9 cellular contexts compared by ENCODE assay signal in the genomic region with DNA sequence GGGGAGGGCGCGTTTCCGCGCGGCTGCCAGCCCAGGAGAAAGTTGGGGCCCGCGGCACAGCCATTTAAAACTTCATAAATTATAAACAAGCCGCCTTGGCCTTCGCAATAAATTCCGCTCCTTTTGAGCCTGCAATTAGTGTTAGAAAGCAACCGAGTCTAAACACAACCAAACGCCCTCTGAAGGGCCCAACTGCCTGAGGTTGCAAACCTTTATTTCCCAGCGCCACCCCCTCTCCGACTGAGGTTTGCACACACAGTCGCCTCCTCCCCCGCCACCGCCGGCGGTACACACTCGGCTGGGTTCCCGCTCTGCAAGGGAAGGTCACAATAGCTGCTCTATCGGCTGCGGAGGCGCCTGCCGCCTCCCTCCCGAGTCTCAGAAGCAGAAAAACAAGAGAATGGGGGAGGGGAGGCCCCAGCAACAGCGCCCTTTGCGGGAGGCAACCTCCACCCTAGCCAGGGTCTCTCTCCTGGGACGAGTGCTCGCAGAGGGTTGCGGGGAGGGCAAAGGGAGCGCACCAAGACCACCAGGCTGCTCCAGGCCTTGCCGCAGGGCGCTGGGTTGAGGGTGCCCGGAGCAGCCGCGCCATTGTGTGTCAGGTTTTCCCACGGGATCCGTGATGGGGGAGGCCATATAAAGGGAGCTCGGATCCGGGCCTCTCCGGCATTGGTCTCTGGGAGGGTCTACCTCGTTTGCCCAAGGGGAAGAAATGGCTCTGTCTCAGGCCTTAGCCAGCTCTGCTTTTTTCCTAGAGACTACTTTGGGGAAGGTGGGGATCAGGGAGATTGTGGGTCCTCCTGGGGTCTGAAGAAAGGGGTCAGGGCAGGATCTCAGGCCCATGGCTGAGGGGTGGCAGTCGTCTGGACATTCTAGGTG. TPM values are rescaled to one million over a fixed set of nuclear protein-coding genes. Genes with fewer than 3 reads are reported as not detected.
A peak's percentile ranks its signal among the peaks of the same experiment; 100 is the strongest.
DNase-seq lines count a peak whose midpoint lies in the region; ATAC-seq lines count a peak whose summit lies in the region.
"Had no signal": no experiment of that assay in that cellular context is flagged by ENCODE, and none has a peak within 500 bp of the region (broad histone marks: within the 10 kb centered on the region; RNA-seq: fewer than 3 reads in every experiment).

No MANE protein-coding gene starts in this region.

- peaks cover 21% of the 10 kb centered on the region for H3K4me1 ChIP-seq in HUES64 (ENCODE audit: insufficient read depth, low read length)

- peak overlapping the region; percentile 28 for H3K4me3 ChIP-seq in HUES64 (ENCODE audit: low read length)

- DNase-seq in Ammon's horn (ENCODE audit: low spot score) = peak; percentile 80
- DNase-seq in caudate nucleus (lab: John Stamatoyannopoulos, UW) = peak in 54 of 61 donors; percentile 1 to 72 (median 40)
- DNase-seq in midbrain (lab: John Stamatoyannopoulos, UW) = peak; percentile 74
- DNase-seq in SW480 (ENCODE audit: low spot score) = no peak
- DNase-seq in Kasumi-1 (lab: John Stamatoyannopoulos, UW) = no peak
- DNase-seq: NCI-H2107 had no signal

- no peaks in the 10 kb centered on the region for H3K9me3 ChIP-seq in HUES64 (ENCODE audit: insufficient read depth, low read depth, low read length)

- no peak overlapping the region for H3K27ac ChIP-seq in HUES64 (ENCODE audit: low read depth, low read length)
- H3K27ac ChIP-seq in caudate nucleus (ENCODE audit: low read depth, low read length) = peak overlapping the region; percentile 80

- ATAC-seq in GM21423 (IDR thresholded peaks at IDR 0.05; ENCODE audit: unreplicated experiment) (no peak), GM21515 (IDR thresholded peaks at IDR 0.05; ENCODE audit: unreplicated experiment) (no peak)

- H3K36me3 ChIP-seq in HUES64 (ENCODE audit: insufficient read depth, low read length) = no peaks in the 10 kb centered on the region

- peaks cover 100% of the 10 kb centered on the region for H3K27me3 ChIP-seq in HUES64 (ENCODE audit: insufficient read depth, low read length)

- H3K9ac ChIP-seq in HUES64 (ENCODE audit: low read depth, low read length) = no peak overlapping the region

- 1% methylated on average over 44 of the region's 44 CpGs for WGBS in HUES64

RNA-seq across cellular contexts. Expression of gene HOXD1, which starts 13.4 kb away (rescaled TPM):
- polyA plus RNA-seq in HUES64 (2013, experiment 1 of 2) = 0.45 TPM
- 0.89 TPM for polyA plus RNA-seq in HUES64 (2013, experiment 2 of 2)

RNA-seq across cellular contexts. Expression of gene HOXD3, which starts 18.0 kb away (rescaled TPM):
- 0.45 TPM for polyA plus RNA-seq in HUES64 (2013, experiment 1 of 2)
- polyA plus RNA-seq in HUES64 (2013, experiment 2 of 2) = 0.76 TPM

RNA-seq across cellular contexts. Expression of gene HOXD4, which starts 23.7 kb away (rescaled TPM):
- polyA plus RNA-seq in HUES64 (2013, experiment 1 of 2) = 1.2 TPM
- polyA plus RNA-seq in HUES64 (2013, experiment 2 of 2) = 2.2 TPM

RNA-seq across cellular contexts. Expression of gene HOXD8, which starts 45.6 kb away (rescaled TPM):
- 0.30 TPM for polyA plus RNA-seq in HUES64 (2013, experiment 1 of 2)
- polyA plus RNA-seq in HUES64 (2013, experiment 2 of 2) = 0.57 TPM

RNA-seq across cellular contexts. Expression of gene HOXD9, which starts 52.6 kb away (rescaled TPM):
- 0.40 TPM for polyA plus RNA-seq in HUES64 (2013, experiment 1 of 2)
- polyA plus RNA-seq in HUES64 (2013, experiment 2 of 2) = 0.70 TPM

Comparison
In these comparisons a context has a peak if more than half of its experiments do, and no peak if none do; other contexts are left out.
1. DNase-seq: peak in Ammon's horn (single experiment), caudate nucleus (54 of 61) and midbrain (single experiment); none in SW480 (single experiment) and Kasumi-1 (0 of 2).